In the genomic region with DNA sequence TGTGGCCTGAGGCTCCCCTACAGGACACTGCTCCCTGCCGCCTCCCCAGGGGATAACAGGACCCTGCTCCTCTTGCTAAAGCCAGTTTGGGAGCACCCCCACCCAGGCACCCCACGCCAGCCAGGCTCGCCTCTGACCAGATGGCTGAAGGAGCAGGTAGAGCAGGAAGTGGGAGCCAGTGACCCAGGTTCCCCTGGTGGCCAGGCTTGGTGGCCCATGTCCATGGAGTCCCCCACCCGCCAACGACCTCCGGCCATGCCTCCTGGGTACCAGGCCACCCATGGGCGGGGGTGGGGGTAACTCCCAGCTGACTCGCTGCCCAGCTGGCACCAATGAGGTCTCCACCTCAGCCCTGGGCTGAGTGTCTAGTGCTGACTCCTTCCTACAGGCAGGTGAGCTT, we compare ENCODE assay signal across 28 cellular contexts. TPM values are rescaled to one million over a fixed set of nuclear protein-coding genes. Genes with fewer than 3 reads are reported as not detected.
DNase-seq lines count a peak whose midpoint lies in the region; ATAC-seq, FAIRE-seq and TF ChIP-seq lines count a peak whose summit lies in the region.
"Had no signal": no experiment of that assay in that cellular context is flagged by ENCODE, and none has a peak within 500 bp of the region (broad histone marks: within the 10 kb centered on the region; RNA-seq: fewer than 3 reads in every experiment).

No MANE protein-coding gene starts in this region.

- no peak for FAIRE-seq in kidney (lab: Jason Lieb, UNC)
- FAIRE-seq: GM19239 had no signal

- H3K9me3 ChIP-seq in kidney (ENCODE audit: control insufficient read depth in 1 of 2, low read length in 2 of 2), result no peaks in the 10 kb centered on the region
- no peaks in the 10 kb centered on the region for H3K9me3 ChIP-seq in psoas muscle
- H3K9me3 ChIP-seq: breast epithelium had no signal

- peaks cover 5% of the 10 kb centered on the region for H3K27me3 Mint-ChIP-seq in T-helper 2 cell treated with Interferon-gamma antibody and Interleukin-4, amounts not matched to agents 5 μg/mL and 100 μg/mL, for 36 hours (ENCODE audit: low read depth)
- H3K27me3 Mint-ChIP-seq: activated CD8-positive, alpha-beta memory T cell treated with anti-CD3 and anti-CD28 coated beads, Interleukin-2, amount 10 ng/mL, durations not matched to agents 7 days and 5 days had no signal

- 72 to 78% (median 77%) methylated on average over 6 to 8 of the region's 8 CpGs for WGBS in psoas muscle, 3 donors

- H3K4me1 ChIP-seq in kidney (ENCODE audit: control insufficient read depth in 1 of 2, insufficient read depth in 1 of 2, low read depth in 1 of 2, low read length in 2 of 2), result peaks cover 33 to 49% of the 10 kb centered on the region in 2 donors
- peaks cover 86% of the 10 kb centered on the region for H3K4me1 ChIP-seq in psoas muscle

- no peaks in the 10 kb centered on the region for H3K27me3 ChIP-seq in psoas muscle (ENCODE audit: insufficient read depth in 3 of 3, low read length in 2 of 3)
- H3K27me3 ChIP-seq: breast epithelium had no signal

- H3K36me3 ChIP-seq in kidney (ENCODE audit: control insufficient read depth in 1 of 2, insufficient read depth in 2 of 2, low read length in 2 of 2), result peaks cover 16 to 36% of the 10 kb centered on the region in 2 donors
- H3K36me3 ChIP-seq in psoas muscle (ENCODE audit: insufficient read depth in 1 of 2, low read depth in 1 of 2), result peaks cover 0 to 45% of the 10 kb centered on the region in 2 donors
- H3K36me3 ChIP-seq: breast epithelium had no signal

- H3K4me3 Mint-ChIP-seq in T-helper 2 cell treated with Interferon-gamma antibody and Interleukin-4, amounts not matched to agents 5 μg/mL and 100 μg/mL, for 36 hours, result no peak overlapping the region
- H3K4me3 Mint-ChIP-seq: activated CD8-positive, alpha-beta memory T cell treated with anti-CD3 and anti-CD28 coated beads, Interleukin-2, amount 10 ng/mL, durations not matched to agents 7 days and 5 days; activated T-cell treated with anti-CD3 and anti-CD28 coated beads, Interleukin-2, amount 50 U/mL, for 72 hours; naive B cell; WTC11 had no signal

- ATAC-seq in left cardiac atrium (no peak), Right ventricle myocardium superior (ENCODE audit: poor library complexity) (no peak), psoas muscle (no peak), HG03135 (IDR thresholded peaks at IDR 0.05; ENCODE audit: unreplicated experiment) (no peak)
- ATAC-seq: activated CD8-positive, alpha-beta memory T cell treated with anti-CD3 and anti-CD28 coated beads, Interleukin-2, amount 10 ng/mL, durations not matched to agents 7 days and 5 days; activated T-cell treated with anti-CD3 and anti-CD28 coated beads, Interleukin-2, amount 50 U/mL, for 72 hours; left lobe of liver; Right ventricle myocardium inferior; WTC11 had no signal

- H3K4me1 Mint-ChIP-seq in T-helper 2 cell treated with Interferon-gamma antibody and Interleukin-4, amounts not matched to agents 5 μg/mL and 100 μg/mL, for 36 hours (ENCODE audit: low read depth), result no peaks in the 10 kb centered on the region
- H3K4me1 Mint-ChIP-seq: activated CD8-positive, alpha-beta memory T cell treated with anti-CD3 and anti-CD28 coated beads, Interleukin-2, amount 10 ng/mL, durations not matched to agents 7 days and 5 days had no signal

- intact Hi-C loops in left cardiac atrium (cut with DNase I), result no loop called here
- intact Hi-C loops in Right ventricle myocardium superior (cut with DNase I), result no loop called here
- intact Hi-C loops in kidney (cut with DNase I), result no loop called here
- intact Hi-C loops in psoas muscle (cut with DNase I), result no loop called here

- DNase-seq in left cardiac atrium (peak; percentile 21), Right ventricle myocardium superior (no peak), kidney (peak; percentile 74), psoas muscle (peak in 1 of 2 donors; percentile 50), COLO668 (lab: John Stamatoyannopoulos, UW; ENCODE audit: unreplicated experiment) (no peak)
- DNase-seq in activated CD8-positive, alpha-beta memory T cell treated with anti-CD3 and anti-CD28 coated beads for 24 hours, result no peak
- no peak for DNase-seq in T-helper 2 cell treated with Interferon-gamma antibody and Interleukin-4, amounts not matched to agents 5 μg/mL and 100 μg/mL, for 36 hours (ENCODE audit: low spot score)
- DNase-seq: 8988T; activated CD4-positive, alpha-beta T cell treated with anti-CD3 and anti-CD28 coated beads, Interleukin-2, amount 50 U/mL, for 1 hour; activated CD8-positive, alpha-beta memory T cell treated with anti-CD3 and anti-CD28 coated beads, Interleukin-2, amount 10 ng/mL, durations not matched to agents 7 days and 5 days; activated naive CD4-positive, alpha-beta T cell; activated T-cell treated with anti-CD3 and anti-CD28 coated beads, Interleukin-2, amount 50 U/mL, for 72 hours; cortex of kidney; mesendoderm; naive B cell; NCI-H1694 treated with DMSO at 0.1 percent for 48 hours; NCI-H510A; occipital lobe; stimulated activated CD4-positive, alpha-beta T cell treated with anti-CD3 and anti-CD28 coated beads, Interleukin-2, amount 100 ng/mL, for 24 hours; T1000 had no signal

- TF ChIP-seq CTCF in kidney (IDR thresholded peaks at IDR 0.05; ENCODE audit: borderline replicate concordance, extremely low read depth, insufficient read depth) (no peak), psoas muscle (IDR thresholded peaks at IDR 0.05) (no peak)

- no peak overlapping the region for H3K9ac ChIP-seq in kidney (ENCODE audit: low read length in 2 of 2)

- H3K27ac ChIP-seq in kidney (ENCODE audit: low read depth in 2 of 2, low read length in 2 of 2), result no peak overlapping the region
- H3K27ac ChIP-seq in psoas muscle, result peak overlapping the region; percentile 23

- H3K9me3 Mint-ChIP-seq in T-helper 2 cell treated with Interferon-gamma antibody and Interleukin-4, amounts not matched to agents 5 μg/mL and 100 μg/mL, for 36 hours, result no peaks in the 10 kb centered on the region
- H3K9me3 Mint-ChIP-seq: activated T-cell treated with anti-CD3 and anti-CD28 coated beads, Interleukin-2, amount 50 U/mL, for 72 hours; naive B cell; WTC11 had no signal

- no peaks in the 10 kb centered on the region for H3K36me3 Mint-ChIP-seq in T-helper 2 cell treated with Interferon-gamma antibody and Interleukin-4, amounts not matched to agents 5 μg/mL and 100 μg/mL, for 36 hours (ENCODE audit: low read depth)
- H3K36me3 Mint-ChIP-seq: activated CD8-positive, alpha-beta memory T cell treated with anti-CD3 and anti-CD28 coated beads, Interleukin-2, amount 10 ng/mL, durations not matched to agents 7 days and 5 days; naive B cell had no signal

- no peak overlapping the region for H3K4me3 ChIP-seq in kidney (ENCODE audit: low read length in 2 of 2)
- H3K4me3 ChIP-seq in psoas muscle, result no peak overlapping the region
- H3K4me3 ChIP-seq: breast epithelium had no signal

- no peak overlapping the region for H3K27ac Mint-ChIP-seq in T-helper 2 cell treated with Interferon-gamma antibody and Interleukin-4, amounts not matched to agents 5 μg/mL and 100 μg/mL, for 36 hours
- H3K27ac Mint-ChIP-seq: activated CD8-positive, alpha-beta memory T cell treated with anti-CD3 and anti-CD28 coated beads, Interleukin-2, amount 10 ng/mL, durations not matched to agents 7 days and 5 days; activated T-cell treated with anti-CD3 and anti-CD28 coated beads, Interleukin-2, amount 50 U/mL, for 72 hours; naive B cell had no signal

RNA-seq across cellular contexts. Expression of a gene that starts 10.0 kb away (rescaled TPM):
- total RNA-seq in left cardiac atrium (10 to 100 TPM; 46.5 to 65.9 TPM), Right ventricle myocardium superior (75.4 TPM), kidney (123 TPM), psoas muscle (100 to 1,000 TPM in 2 of 4 donors, 10 to 100 TPM in 2; 61.8 to 108 (median 90.1) TPM)
- polyA plus RNA-seq in kidney (ENCODE audit: insufficient read depth, low read depth, low replicate concordance) (69.1 TPM), psoas muscle (10 to 100 TPM; 66.3 to 90.7 (median 78.7) TPM)

RNA-seq across cellular contexts. Expression of a gene that starts 22.6 kb away (rescaled TPM):
- total RNA-seq in left cardiac atrium (1 to 10 TPM in 1 of 2 donors, under 1 TPM in 1; 0.39 to 1.4 TPM), Right ventricle myocardium superior (not detected), kidney (not detected), psoas muscle (1 to 10 TPM in 2 of 4 donors, not detected in 2; 1.2 to 3.9 TPM)
- polyA plus RNA-seq in kidney (ENCODE audit: insufficient read depth, low read depth, low replicate concordance) (not detected), psoas muscle (1 to 10 TPM in 1 of 3 donors, under 1 TPM in 2; 0.03 to 2.5 (median 0.25) TPM)
- total RNA-seq: activated CD8-positive, alpha-beta memory T cell treated with anti-CD3 and anti-CD28 coated beads, Interleukin-2, amount 10 ng/mL, durations not matched to agents 7 days and 5 days; activated T-cell treated with anti-CD3 and anti-CD28 coated beads, Interleukin-2, amount 50 U/mL, for 72 hours; breast epithelium; fibroblast of villous mesenchyme; occipital lobe; Right ventricle myocardium inferior; ureter had no signal

RNA-seq across cellular contexts. Expression of a gene that starts 34.5 kb away (rescaled TPM):
- total RNA-seq in left cardiac atrium (not detected), Right ventricle myocardium superior (not detected), kidney (not detected), psoas muscle (1 to 10 TPM in 1 of 4 donors, not detected in 3; 2.4 TPM)
- polyA plus RNA-seq in kidney (ENCODE audit: insufficient read depth, low read depth, low replicate concordance) (not detected), psoas muscle (1 to 10 TPM in 1 of 3 donors, under 1 TPM in 2; 0.14 to 1.6 (median 0.63) TPM)
- total RNA-seq: activated CD8-positive, alpha-beta memory T cell treated with anti-CD3 and anti-CD28 coated beads, Interleukin-2, amount 10 ng/mL, durations not matched to agents 7 days and 5 days; activated T-cell treated with anti-CD3 and anti-CD28 coated beads, Interleukin-2, amount 50 U/mL, for 72 hours; breast epithelium; fibroblast of villous mesenchyme; occipital lobe; Right ventricle myocardium inferior; ureter had no signal

Comparison
In these comparisons a context has a peak if more than half of its experiments do, and no peak if none do; other contexts are left out.
1. DNase-seq: peak in left cardiac atrium (single experiment) and kidney (single experiment); none in Right ventricle myocardium superior (single experiment), activated CD8-positive, alpha-beta memory T cell treated with anti-CD3 and anti-CD28 coated beads for 24 hours (single experiment), T-helper 2 cell treated with Interferon-gamma antibody and Interleukin-4, amounts not matched to agents 5 μg/mL and 100 μg/mL, for 36 hours (single experiment) and COLO668 (single experiment).